3 cellular contexts compared by ENCODE assay signal in genomic region chr12:100005846-100006245, GRCh38. TPM values are rescaled to one million over a fixed set of nuclear protein-coding genes. Genes with fewer than 3 reads are reported as not detected.
"Had no signal": no experiment of that assay in that cellular context is flagged by ENCODE, and none has a peak within 500 bp of the region (broad histone marks: within the 10 kb centered on the region; RNA-seq: fewer than 3 reads in every experiment).

No MANE protein-coding gene starts in this region.

RNA-seq across cellular contexts. Expression of gene ANKS1B, which starts 21.1 kb away (rescaled TPM):
- total RNA-seq: activated CD8-positive, alpha-beta T cell treated with anti-CD3 and anti-CD28 coated beads, Interleukin-2, amount 10 ng/mL, durations not matched to agents 7 days and 5 days; activated naive CD8-positive, alpha-beta T cell treated with anti-CD3 and anti-CD28 coated beads, Interleukin-2, amount 10 ng/mL, durations not matched to agents 7 days and 5 days; RPMI7951 had no signal
